ENCODE assay signal across 17 cellular contexts in the genomic region with DNA sequence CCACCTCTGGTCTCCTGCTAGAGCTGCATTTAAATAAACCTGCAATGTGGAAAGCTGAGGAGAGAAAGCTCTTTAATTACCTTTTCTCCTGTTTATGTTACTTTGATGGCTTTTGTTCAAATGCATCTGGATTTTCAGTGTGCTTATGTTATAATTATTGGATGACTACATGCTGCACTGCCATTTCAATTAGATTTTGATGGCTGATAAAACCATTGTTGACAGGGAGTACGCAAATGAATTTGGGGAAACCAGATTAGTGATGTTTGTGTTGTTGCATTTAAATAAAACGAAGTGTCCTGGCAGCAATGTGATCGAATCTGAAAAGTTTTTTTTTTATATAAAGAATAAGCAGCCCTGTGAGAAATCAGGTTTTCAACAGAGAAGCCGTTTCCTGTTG.
DNase-seq lines count a peak whose midpoint lies in the region; ATAC-seq and TF ChIP-seq lines count a peak whose summit lies in the region.
"Had no signal": no experiment of that assay in that cellular context is flagged by ENCODE, and none has a peak within 500 bp of the region (broad histone marks: within the 10 kb centered on the region; RNA-seq: fewer than 3 reads in every experiment).

No MANE protein-coding gene starts in this region.

- no peaks in the 10 kb centered on the region for H3K9me2 ChIP-seq in hepatocyte (replicated peaks; ENCODE audit: insufficient read depth)

- H3K9me3 ChIP-seq in BE2C (no peaks in the 10 kb centered on the region), hepatocyte (ENCODE audit: low read depth) (no peaks in the 10 kb centered on the region), osteoblast (ENCODE audit: low read depth, low read length) (no peaks in the 10 kb centered on the region)

- TF ChIP-seq CTCF in BE2C (IDR thresholded peaks at IDR 0.05; ENCODE audit: low read depth, low read length) (no peak), hepatocyte (IDR thresholded peaks at IDR 0.05; ENCODE audit: poor library complexity) (no peak), osteoblast (IDR thresholded peaks at IDR 0.05; ENCODE audit: extremely low read depth, low read depth, low read length) (no peak)

- H4K20me1 ChIP-seq in hepatocyte (ENCODE audit: insufficient read depth, poor library complexity, severe bottlenecking) (no peaks in the 10 kb centered on the region), osteoblast (ENCODE audit: insufficient read depth, low read length) (no peaks in the 10 kb centered on the region)

- H3K79me2 ChIP-seq in hepatocyte (no peaks in the 10 kb centered on the region), osteoblast (ENCODE audit: insufficient read depth, low read length) (no peaks in the 10 kb centered on the region)

- H3K4me3 ChIP-seq in BE2C (ENCODE audit: low read depth, low read length) (peak overlapping the region; percentile 46), hepatocyte (no peak overlapping the region), osteoblast (ENCODE audit: insufficient read depth, low read length) (no peak overlapping the region)
- H3K4me3 ChIP-seq: GM23338 had no signal

- no peak for ATAC-seq in HG03196 (IDR thresholded peaks at IDR 0.05; ENCODE audit: unreplicated experiment)
- ATAC-seq: HCT116 had no signal

- H3K4me2 ChIP-seq in hepatocyte (no peak overlapping the region), osteoblast (ENCODE audit: insufficient read depth, low read length) (no peak overlapping the region)
- H3K4me2 ChIP-seq: GM23338 had no signal

- H3K27me3 ChIP-seq in BE2C (no peaks in the 10 kb centered on the region), hepatocyte (no peaks in the 10 kb centered on the region), osteoblast (ENCODE audit: insufficient read depth, low read length) (no peaks in the 10 kb centered on the region)

- H3K4me1 ChIP-seq in BE2C (peaks cover 15% of the 10 kb centered on the region), hepatocyte (ENCODE audit: insufficient read depth) (no peaks in the 10 kb centered on the region), osteoblast (ENCODE audit: insufficient read depth, low read length) (no peaks in the 10 kb centered on the region)

- H3K27ac ChIP-seq in hepatocyte (peak overlapping the region; percentile 51), osteoblast (ENCODE audit: low read depth, low read length) (no peak overlapping the region)
- H3K27ac ChIP-seq: 22Rv1 had no signal

- WGBS in hepatocyte (ENCODE audit: low lambda C conversion rate, missing lambda C conversion rate): 59% methylated on average over 4 of the region's 4 CpGs

- H2AFZ ChIP-seq in hepatocyte (no peak overlapping the region), osteoblast (ENCODE audit: low read length) (no peak overlapping the region)

- peak; percentile 13 for DNase-seq in DMS79 treated with DMSO at 0.1 percent for 48 hours (lab: John Stamatoyannopoulos, UW)
- DNase-seq in DMS79 (lab: John Stamatoyannopoulos, UW): no peak
- DNase-seq in BE2C: no peak
- no peak for DNase-seq in hepatocyte (ENCODE audit: low spot score)
- peak; percentile 31 for DNase-seq in osteoblast (ENCODE audit: insufficient read length, low spot score, missing footprints)
- DNase-seq in AG20443 (ENCODE audit: low spot score): no peak
- DNase-seq: AML-193; C1 segment of cervical spinal cord; Calu3; CD4-positive, alpha-beta memory T cell; COR-L47; GF-D8; H9 had no signal

- H3K36me3 ChIP-seq in BE2C: no peaks in the 10 kb centered on the region
- no peaks in the 10 kb centered on the region for H3K36me3 ChIP-seq in hepatocyte (replicated peaks; ENCODE audit: insufficient read depth, low read depth)
- no peaks in the 10 kb centered on the region for H3K36me3 ChIP-seq in osteoblast (ENCODE audit: insufficient read depth, low read length)

Comparison
In these comparisons a context has a peak if more than half of its experiments do, and no peak if none do; other contexts are left out.
1. DNase-seq: peak in DMS79 treated with DMSO at 0.1 percent for 48 hours (single experiment) and osteoblast (single experiment); none in DMS79 (single experiment), BE2C (single experiment), hepatocyte (single experiment) and AG20443 (single experiment).